Comparison of ENCODE assay signal across 9 cellular contexts in the genomic region with DNA sequence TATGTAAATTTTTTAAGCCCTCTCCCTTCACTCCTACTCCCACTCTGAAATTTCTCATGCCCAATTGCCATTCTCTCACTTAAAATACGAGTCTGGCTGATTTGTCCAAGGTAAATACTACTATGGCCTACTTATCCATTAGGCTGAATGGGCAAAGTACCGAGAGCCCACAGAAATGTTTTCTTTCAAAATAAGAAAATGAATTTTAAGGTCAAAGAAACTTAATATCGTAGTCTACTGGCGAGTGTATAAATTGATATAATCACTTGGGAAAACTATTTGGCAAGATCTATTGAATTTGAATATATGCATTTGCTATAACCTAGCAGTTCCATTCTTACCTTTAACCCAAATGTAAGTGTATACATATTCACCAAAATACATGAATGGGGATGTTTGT. TPM values are rescaled to one million over a fixed set of nuclear protein-coding genes. Genes with fewer than 3 reads are reported as not detected.
DNase-seq lines count a peak whose midpoint lies in the region; ATAC-seq and TF ChIP-seq lines count a peak whose summit lies in the region.
"Had no signal": no experiment of that assay in that cellular context is flagged by ENCODE, and none has a peak within 500 bp of the region (broad histone marks: within the 10 kb centered on the region; RNA-seq: fewer than 3 reads in every experiment).

No MANE protein-coding gene starts in this region.

- POLR2A ChIA-PET in OCI-LY7 (lab: Charles Lee), result no interaction called here

- no peaks in the 10 kb centered on the region for H3K36me3 ChIP-seq in mammary epithelial cell (ENCODE audit: insufficient read depth, low read length)
- peaks cover 0 to 14% of the 10 kb centered on the region in 2 donors for H3K36me3 ChIP-seq in vagina
- H3K36me3 ChIP-seq in OCI-LY7 (ENCODE audit: insufficient read depth, low read length), result no peaks in the 10 kb centered on the region

- peaks cover 65% of the 10 kb centered on the region for H3K36me3 Mint-ChIP-seq in stimulated activated naive CD8-positive, alpha-beta T cell treated with anti-CD3 and anti-CD28 coated beads, Interleukin-15, Interleukin-2, amounts not matched to agents 100 ng/mL and 50 ng/mL, for 24 hours (ENCODE audit: low read depth)
- peaks cover 50 to 75% of the 10 kb centered on the region in 2 donors for H3K36me3 Mint-ChIP-seq in naive B cell

- CTCF ChIA-PET in mammary epithelial cell (lab: Charles Lee; ENCODE audit: low non-redundant PET) (interaction anchor here (0.9 kb wide), 1 partner anchor 33 kb away, joined by 4 read pairs; the partner anchor contains the start of gene ZNF45), OCI-LY7 (lab: Charles Lee; ENCODE audit: unreplicated experiment) (no interaction called here)

- no peaks in the 10 kb centered on the region for H3K79me2 ChIP-seq in mammary epithelial cell (ENCODE audit: insufficient read depth, low read length)
- no peaks in the 10 kb centered on the region for H3K79me2 ChIP-seq in OCI-LY7 (ENCODE audit: insufficient read depth, low read depth, low read length)

- no peak for ATAC-seq in stimulated activated naive CD8-positive, alpha-beta T cell treated with anti-CD3 and anti-CD28 coated beads, Interleukin-15, Interleukin-2, amounts not matched to agents 100 U/mL and 50 U/mL, for 24 hours
- ATAC-seq in naive B cell (ENCODE audit: low read depth in 2 of 2) (no peak), HG03045 (IDR thresholded peaks at IDR 0.05; ENCODE audit: unreplicated experiment) (no peak)

- WGBS in mammary epithelial cell (ENCODE audit: low coverage, missing lambda C conversion rate), result 78% methylated on average over 4 of the region's 4 CpGs

- no peak overlapping the region for H3K9ac ChIP-seq in mammary epithelial cell (ENCODE audit: insufficient read depth, low read length)

- H3K27ac ChIP-seq in mammary epithelial cell (ENCODE audit: insufficient read depth, low read depth, low read length) (no peak overlapping the region), vagina (no peak overlapping the region), substantia nigra (ENCODE audit: low read depth, low read length, poor library complexity, severe bottlenecking) (no peak overlapping the region), OCI-LY7 (ENCODE audit: low read depth, low read length, poor library complexity, severe bottlenecking) (no peak overlapping the region)

- H3K27me3 Mint-ChIP-seq in stimulated activated naive CD8-positive, alpha-beta T cell treated with anti-CD3 and anti-CD28 coated beads, Interleukin-15, Interleukin-2, amounts not matched to agents 100 ng/mL and 50 ng/mL, for 24 hours, result no peaks in the 10 kb centered on the region
- no peaks in the 10 kb centered on the region for H3K27me3 Mint-ChIP-seq in naive B cell

- peaks cover 18% of the 10 kb centered on the region for H3K4me1 Mint-ChIP-seq in stimulated activated naive CD8-positive, alpha-beta T cell treated with anti-CD3 and anti-CD28 coated beads, Interleukin-15, Interleukin-2, amounts not matched to agents 100 ng/mL and 50 ng/mL, for 24 hours (ENCODE audit: low read depth)
- peaks cover 15 to 17% (median 17%) of the 10 kb centered on the region in 3 donors for H3K4me1 Mint-ChIP-seq in naive B cell

- in situ Hi-C loops in mammary epithelial cell (cut with MboI; ENCODE audit: low sequenced_read_pairs in 2 of 2), result no loop called here

- intact Hi-C loops in mammary epithelial cell (cut with micrococcal nuclease) (no loop called here), vagina (cut with DNase I) (no loop called here), OCI-LY7 (cut with micrococcal nuclease; ENCODE audit: unreplicated experiment) (no loop called here)

- H3K9me3 ChIP-seq in mammary epithelial cell (replicated peaks; ENCODE audit: insufficient read depth, low read length) (peaks cover 8% of the 10 kb centered on the region), vagina (peaks cover 12% of the 10 kb centered on the region), OCI-LY7 (ENCODE audit: low read length) (no peaks in the 10 kb centered on the region)

- H4K20me1 ChIP-seq in mammary epithelial cell (ENCODE audit: insufficient read depth, low read length) (no peaks in the 10 kb centered on the region), OCI-LY7 (ENCODE audit: insufficient read depth, low read length) (no peaks in the 10 kb centered on the region)

- H3K4me3 ChIP-seq in mammary epithelial cell (replicated peaks in 1 of 3; ENCODE audit: insufficient read depth in 1 of 3, low read depth in 2 of 3, low read length in 3 of 3) (no peak overlapping the region), vagina (peak overlapping the region; percentile 37 to 40), OCI-LY7 (ENCODE audit: low read depth, low read length, poor library complexity, severe bottlenecking) (no peak overlapping the region)

- peak overlapping the region; percentile 86 for H3K4me3 Mint-ChIP-seq in stimulated activated naive CD8-positive, alpha-beta T cell treated with anti-CD3 and anti-CD28 coated beads, Interleukin-15, Interleukin-2, amounts not matched to agents 100 ng/mL and 50 ng/mL, for 24 hours
- peak overlapping the region; percentile 89 to 99 (median 98) for H3K4me3 Mint-ChIP-seq in naive B cell

- H2AFZ ChIP-seq in mammary epithelial cell (ENCODE audit: low read depth, low read length), result peak overlapping the region; percentile 99
- no peak overlapping the region for H2AFZ ChIP-seq in OCI-LY7 (ENCODE audit: low read length)

- H3K9me3 Mint-ChIP-seq in stimulated activated naive CD8-positive, alpha-beta T cell treated with anti-CD3 and anti-CD28 coated beads, Interleukin-15, Interleukin-2, amounts not matched to agents 100 ng/mL and 50 ng/mL, for 24 hours, result peaks cover 62% of the 10 kb centered on the region
- H3K9me3 Mint-ChIP-seq in naive B cell, result peaks cover 18 to 56% (median 46%) of the 10 kb centered on the region in 7 donors

- H3K9me2 ChIP-seq in OCI-LY7 (ENCODE audit: insufficient read depth, low read length), result no peaks in the 10 kb centered on the region

- H3K4me1 ChIP-seq in mammary epithelial cell (ENCODE audit: insufficient read depth, low read length), result no peaks in the 10 kb centered on the region
- H3K4me1 ChIP-seq in vagina, result no peaks in the 10 kb centered on the region
- H3K4me1 ChIP-seq in OCI-LY7 (ENCODE audit: insufficient read depth, low read length, poor library complexity, severe bottlenecking), result no peaks in the 10 kb centered on the region

- H3K4me2 ChIP-seq in mammary epithelial cell (ENCODE audit: insufficient read depth, low read depth, low read length), result no peak overlapping the region
- H3K4me2 ChIP-seq in OCI-LY7 (ENCODE audit: low read length), result no peak overlapping the region

- no peak for TF ChIP-seq CTCF in mammary epithelial cell (conservative IDR thresholded peaks at IDR 0.05 in 1 of 2, IDR thresholded peaks at IDR 0.05 in 1 of 2; ENCODE audit: extremely low read depth in 1 of 2, insufficient read depth in 1 of 2, low read depth in 1 of 2, low read length in 2 of 2)
- no peak for TF ChIP-seq CTCF in vagina (IDR thresholded peaks at IDR 0.05)
- TF ChIP-seq CTCF in OCI-LY7 (conservative IDR thresholded peaks at IDR 0.05; ENCODE audit: low read length), result no peak

- H3K27me3 ChIP-seq in mammary epithelial cell (ENCODE audit: insufficient read depth, low read length), result no peaks in the 10 kb centered on the region
- H3K27me3 ChIP-seq in vagina, result no peaks in the 10 kb centered on the region

- dilution Hi-C loops in mammary epithelial cell (cut with HindIII; ENCODE audit: low sequenced_read_pairs), result no loop called here

- TF ChIP-seq POLR2A in vagina (IDR thresholded peaks at IDR 0.05), result no peak

- peak overlapping the region; percentile 43 for H3K27ac Mint-ChIP-seq in stimulated activated naive CD8-positive, alpha-beta T cell treated with anti-CD3 and anti-CD28 coated beads, Interleukin-15, Interleukin-2, amounts not matched to agents 100 ng/mL and 50 ng/mL, for 24 hours
- H3K27ac Mint-ChIP-seq in naive B cell, result peak overlapping the region in 2 of 6 donors; percentile 80 to 85

- BruUV-seq in mammary epithelial cell (replicated peaks; lab: Mats Ljungman, UMichigan), result no TSS peak
- no TSS peak for BruUV-seq in OCI-LY7 (replicated peaks; lab: Mats Ljungman, UMichigan)

- DNase-seq in stimulated activated naive CD8-positive, alpha-beta T cell treated with anti-CD3 and anti-CD28 coated beads, Interleukin-15, Interleukin-2, amounts not matched to agents 100 U/mL and 50 U/mL, for 24 hours, result no peak
- DNase-seq in mammary epithelial cell (no peak), naive B cell (no peak), vagina (ENCODE audit: extremely low spot score in 2 of 2) (no peak), substantia nigra (lab: John Stamatoyannopoulos, UW) (no peak), OCI-LY7 (ENCODE audit: low spot score) (no peak)
- DNase-seq: NK-92 treated with Interleukin-12 subunit alpha and Interleukin-12 subunit beta, amount 100 ng/mL, for 24 hours had no signal

RNA-seq across cellular contexts. Expression of gene ZNF404, which starts 18.6 kb away (rescaled TPM):
- total RNA-seq in mammary epithelial cell, result 1 to 10 TPM; 1.6 to 3.2 TPM
- polyA plus RNA-seq in mammary epithelial cell, result 0.67 TPM
- polyA minus RNA-seq in mammary epithelial cell, result not detected
- polyA plus RNA-seq in naive B cell (ENCODE audit: low read depth in 6 of 6), result 10 to 100 TPM in 1 of 6 donors, 1 to 10 TPM in 5; 3.1 to 11.3 (median 6.6) TPM
- 0.49 TPM for total RNA-seq in vagina
- not detected in 2 replicates for total RNA-seq in OCI-LY7 (2014; rRNA removed; shearing (Covaris generic))
- not detected in 2 replicates for total RNA-seq in OCI-LY7 (2022)

RNA-seq across cellular contexts. Expression of gene ZNF45, which starts 32.7 kb away (rescaled TPM):
- total RNA-seq in mammary epithelial cell (10 to 100 TPM; 10.6 to 13.3 TPM), vagina (8.8 TPM), OCI-LY7 (2022) (9.7 and 12.7 TPM in 2 replicates)
- polyA plus RNA-seq in mammary epithelial cell (6.3 TPM), naive B cell (ENCODE audit: low read depth in 6 of 6) (10 to 100 TPM in 5 of 6 donors, 1 to 10 TPM in 1; 5.2 to 26.1 (median 15.1) TPM)
- polyA minus RNA-seq in mammary epithelial cell, result 4.3 TPM
- 14.5 and 15.3 TPM in 2 replicates for total RNA-seq in OCI-LY7 (2014; rRNA removed; shearing (Covaris generic))

RNA-seq across cellular contexts. Expression of gene ZNF221, which starts 48.6 kb away (rescaled TPM):
- total RNA-seq in mammary epithelial cell (1 to 10 TPM; 4.1 to 9.3 TPM), vagina (2.7 TPM), OCI-LY7 (2022) (not detected in 2 replicates)
- polyA plus RNA-seq in mammary epithelial cell (0.87 TPM), naive B cell (ENCODE audit: low read depth in 6 of 6) (1 to 10 TPM in 2 of 6 donors, under 1 TPM in 3, not detected in 1; 0.41 to 4.6 (median 0.97) TPM)
- polyA minus RNA-seq in mammary epithelial cell, result 17.9 TPM
- total RNA-seq in OCI-LY7 (2014; rRNA removed; shearing (Covaris generic)), result 0.21 and 0.28 TPM in 2 replicates

Comparison
In these comparisons a context has a peak if more than half of its experiments do, and no peak if none do; other contexts are left out.
1. H3K4me3 ChIP-seq: peak in vagina (2 of 2); none in mammary epithelial cell (0 of 3) and OCI-LY7 (single experiment).